8 cellular contexts compared by ENCODE assay signal in the genomic region with DNA sequence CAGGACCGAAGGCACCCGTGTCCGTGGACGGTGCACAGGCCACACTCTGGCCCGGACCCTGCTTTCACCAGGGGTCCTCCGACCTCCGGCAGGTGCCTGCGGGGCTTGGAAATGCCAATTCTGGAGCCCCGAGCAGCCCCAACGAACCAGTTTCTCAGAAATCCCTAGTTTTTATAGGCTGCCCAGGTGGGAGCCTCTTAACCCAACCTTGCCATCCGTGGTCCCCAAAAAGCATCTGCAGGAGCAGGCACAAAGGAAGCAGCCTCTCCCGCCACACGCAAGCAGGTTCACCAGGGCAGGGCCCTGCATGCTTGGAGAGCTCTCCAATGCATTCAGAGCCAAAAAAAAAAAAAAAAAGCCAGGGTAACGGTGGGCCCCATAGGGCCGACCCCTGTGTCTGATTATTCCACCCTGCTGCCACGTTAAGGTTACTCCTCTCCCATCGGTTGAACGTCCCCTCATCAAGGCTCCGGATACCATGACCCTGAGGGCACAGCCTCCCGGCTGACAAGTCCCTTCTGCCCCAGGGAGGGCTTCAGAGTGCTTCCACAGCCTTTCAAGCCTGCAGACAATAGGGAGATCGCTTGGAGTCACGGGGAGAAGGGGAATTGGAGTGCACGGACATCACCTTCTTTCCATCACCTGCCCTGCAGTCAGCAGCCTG. TPM values are rescaled to one million over a fixed set of nuclear protein-coding genes. Genes with fewer than 3 reads are reported as not detected.
DNase-seq lines count a peak whose midpoint lies in the region; ATAC-seq, FAIRE-seq and TF ChIP-seq lines count a peak whose summit lies in the region.

No MANE protein-coding gene starts in this region.

- H3K9me3 ChIP-seq in astrocyte (ENCODE audit: insufficient read depth, low read depth, low read length): no peaks in the 10 kb centered on the region
- peaks cover 0 to 2% of the 10 kb centered on the region in 2 donors for H3K9me3 ChIP-seq in lung (ENCODE audit: control insufficient read depth in 2 of 2, insufficient read depth in 1 of 2, low read length in 1 of 2)
- H3K9me3 ChIP-seq in upper lobe of right lung: no peaks in the 10 kb centered on the region

- H3K36me3 ChIP-seq in astrocyte (ENCODE audit: insufficient read depth, low read length) (no peaks in the 10 kb centered on the region), lung (ENCODE audit: control insufficient read depth in 2 of 2, insufficient read depth in 2 of 2, low read length in 2 of 2) (no peaks in the 10 kb centered on the region), upper lobe of right lung (no peaks in the 10 kb centered on the region)

- no peak for FAIRE-seq in astrocyte (lab: Jason Lieb, UNC)

- H3K4me2 ChIP-seq in astrocyte (ENCODE audit: low read length): peak overlapping the region; percentile 85

- ATAC-seq in lung (ENCODE audit: insufficient read depth, low FRiP score) (no peak), upper lobe of right lung (no peak)

- peaks cover 3% of the 10 kb centered on the region for H3K36me3 Mint-ChIP-seq in activated naive CD4-positive, alpha-beta T cell treated with anti-CD3 and anti-CD28 coated beads, Interleukin-2, amount 10 ng/mL, durations not matched to agents 7 days and 5 days
- no peaks in the 10 kb centered on the region for H3K36me3 Mint-ChIP-seq in astrocyte (ENCODE audit: low read depth, unreplicated experiment)

- H3K27me3 ChIP-seq in astrocyte (ENCODE audit: insufficient read depth, low read length) (no peaks in the 10 kb centered on the region), lung (ENCODE audit: control insufficient read depth, insufficient read depth) (no peaks in the 10 kb centered on the region), upper lobe of right lung (no peaks in the 10 kb centered on the region)

- H4K20me1 ChIP-seq in astrocyte (ENCODE audit: insufficient read depth, low read length): peaks cover 40% of the 10 kb centered on the region

- H2AFZ ChIP-seq in astrocyte (ENCODE audit: low read depth, low read length): peak overlapping the region; percentile 82

- H3K4me1 ChIP-seq in astrocyte (ENCODE audit: insufficient read depth, low read length) (peaks cover 36% of the 10 kb centered on the region), lung (ENCODE audit: control insufficient read depth in 2 of 2, insufficient read depth in 2 of 2, low read length in 2 of 2) (peaks cover 10 to 37% of the 10 kb centered on the region in 2 donors), upper lobe of right lung (peaks cover 52% of the 10 kb centered on the region)

- H3K27ac ChIP-seq in astrocyte (ENCODE audit: low read depth, low read length): no peak overlapping the region
- peak overlapping the region; percentile 77 to 97 for H3K27ac ChIP-seq in lung (ENCODE audit: low read depth in 1 of 2, low read length in 1 of 2)
- peak overlapping the region; percentile 87 for H3K27ac ChIP-seq in upper lobe of right lung

- H3K4me3 ChIP-seq in astrocyte (ENCODE audit: insufficient read depth, low read depth, low read length): peak overlapping the region; percentile 67
- peak overlapping the region; percentile 78 for H3K4me3 ChIP-seq in lung
- H3K4me3 ChIP-seq in upper lobe of right lung: peak overlapping the region; percentile 69

- H3K9me3 Mint-ChIP-seq in activated naive CD4-positive, alpha-beta T cell treated with anti-CD3 and anti-CD28 coated beads, Interleukin-2, amount 10 ng/mL, durations not matched to agents 7 days and 5 days: no peaks in the 10 kb centered on the region
- no peaks in the 10 kb centered on the region for H3K9me3 Mint-ChIP-seq in astrocyte (ENCODE audit: unreplicated experiment)

- peaks cover 47% of the 10 kb centered on the region for H3K4me1 Mint-ChIP-seq in activated naive CD4-positive, alpha-beta T cell treated with anti-CD3 and anti-CD28 coated beads, Interleukin-2, amount 10 ng/mL, durations not matched to agents 7 days and 5 days
- H3K4me1 Mint-ChIP-seq in astrocyte (ENCODE audit: low read depth, unreplicated experiment): peaks cover 11% of the 10 kb centered on the region

- DNase-seq in activated naive CD4-positive, alpha-beta T cell treated with anti-CD3 and anti-CD28 coated beads, Interleukin-2, amount 10 ng/mL, durations not matched to agents 7 days and 5 days: no peak
- no peak for DNase-seq in activated naive CD4-positive, alpha-beta T cell treated with anti-CD3 and anti-CD28 coated beads, Interleukin-2, amount 50 U/mL, for 16 hours
- DNase-seq in astrocyte (ENCODE audit: low read depth) (no peak), lung (ENCODE audit: low spot score) (no peak), upper lobe of right lung (no peak), NCI-H2029 treated with DMSO at 0.1 percent for 48 hours (lab: John Stamatoyannopoulos, UW) (no peak), epidermal melanocyte (ENCODE audit: insufficient read length, low spot score) (no peak)
- DNase-seq in stimulated activated naive CD4-positive, alpha-beta T cell treated with Interleukin-2 at 50 U/mL for 16 hours (lab: John Stamatoyannopoulos, UW): no peak

- intact Hi-C loops in upper lobe of right lung (cut with DNase I): no loop called here

- peak overlapping the region; percentile 81 for H3K27ac Mint-ChIP-seq in activated naive CD4-positive, alpha-beta T cell treated with anti-CD3 and anti-CD28 coated beads, Interleukin-2, amount 10 ng/mL, durations not matched to agents 7 days and 5 days
- no peak overlapping the region for H3K27ac Mint-ChIP-seq in astrocyte (ENCODE audit: unreplicated experiment)

- TF ChIP-seq CTCF in astrocyte (IDR thresholded peaks at IDR 0.05; ENCODE audit: insufficient read depth, low read depth, low read length) (no peak), lung (IDR thresholded peaks at IDR 0.05; ENCODE audit: control extremely low read depth, extremely low read depth) (no peak), upper lobe of right lung (IDR thresholded peaks at IDR 0.05) (no peak)

- CTCF ChIA-PET in activated naive CD4-positive, alpha-beta T cell treated with anti-CD3 and anti-CD28 coated beads, Interleukin-2, amount 10 ng/mL, durations not matched to agents 7 days and 5 days (lab: Charles Lee): interaction anchor here (0.5 to 1.5 kb wide), 5 partner anchors 12 to 595 kb away, joined by 3 to 5 read pairs (median 3); no protein-coding TSS in a partner anchor

- H3K27me3 Mint-ChIP-seq in activated naive CD4-positive, alpha-beta T cell treated with anti-CD3 and anti-CD28 coated beads, Interleukin-2, amount 10 ng/mL, durations not matched to agents 7 days and 5 days: peaks cover 11% of the 10 kb centered on the region
- H3K27me3 Mint-ChIP-seq in astrocyte (ENCODE audit: low read depth, unreplicated experiment): no peaks in the 10 kb centered on the region

- WGBS in lung, 2 donors: 21 to 22% methylated on average over 23 of the region's 23 CpGs

- peak overlapping the region; percentile 68 for H3K9ac ChIP-seq in astrocyte (ENCODE audit: low read length)

- peak overlapping the region; percentile 80 for H3K4me3 Mint-ChIP-seq in activated naive CD4-positive, alpha-beta T cell treated with anti-CD3 and anti-CD28 coated beads, Interleukin-2, amount 10 ng/mL, durations not matched to agents 7 days and 5 days
- H3K4me3 Mint-ChIP-seq in astrocyte (ENCODE audit: unreplicated experiment): peak overlapping the region; percentile 81

- H3K79me2 ChIP-seq in astrocyte (ENCODE audit: insufficient read depth, low read length): peaks cover 68% of the 10 kb centered on the region

RNA-seq across cellular contexts. Expression of a gene that starts 0.8 kb away (rescaled TPM):
- total RNA-seq in astrocyte: 16.0 and 17.2 TPM in 2 replicates
- total RNA-seq in lung: 10 to 100 TPM in 1 of 2 donors, 1 to 10 TPM in 1; 8.9 to 30.6 TPM
- 10 to 100 TPM; 12.6 to 18.3 TPM for polyA plus RNA-seq in lung
- 22.3 TPM for total RNA-seq in upper lobe of right lung

RNA-seq across cellular contexts. Expression of a gene that starts 4.1 kb away (rescaled TPM):
- total RNA-seq in astrocyte (28.7 and 30.9 TPM in 2 replicates), lung (10 to 100 TPM; 26.0 to 35.8 TPM), upper lobe of right lung (28.7 TPM)
- polyA plus RNA-seq in lung: 10 to 100 TPM; 31.8 to 39.3 TPM

RNA-seq across cellular contexts. Expression of a gene that starts 4.2 kb away (rescaled TPM):
- total RNA-seq in astrocyte: 13.7 and 14.5 TPM in 2 replicates
- 10 to 100 TPM in 1 of 2 donors, 1 to 10 TPM in 1; 4.5 to 22.0 TPM for total RNA-seq in lung
- 10 to 100 TPM; 11.8 to 12.2 TPM for polyA plus RNA-seq in lung
- 16.7 TPM for total RNA-seq in upper lobe of right lung

RNA-seq across cellular contexts. Expression of a gene that starts 12.9 kb away (rescaled TPM):
- total RNA-seq in astrocyte (49.1 and 52.7 TPM in 2 replicates), lung (10 to 100 TPM; 40.8 to 87.0 TPM), upper lobe of right lung (55.5 TPM)
- 100 to 1,000 TPM; 114 to 144 TPM for polyA plus RNA-seq in lung

RNA-seq across cellular contexts. Expression of a gene that starts 13.0 kb away (rescaled TPM):
- 39.2 and 39.7 TPM in 2 replicates for total RNA-seq in astrocyte
- total RNA-seq in lung: 10 to 100 TPM; 31.9 to 60.9 TPM
- 10 to 100 TPM; 32.3 to 50.0 TPM for polyA plus RNA-seq in lung
- 51.4 TPM for total RNA-seq in upper lobe of right lung
